ENCODE assay signal across 3 cellular contexts in genomic region chr4:110576696-110577095, GRCh38. TPM values are rescaled to one million over a fixed set of nuclear protein-coding genes. Genes with fewer than 3 reads are reported as not detected.
"Had no signal": no experiment of that assay in that cellular context is flagged by ENCODE, and none has a peak within 500 bp of the region (broad histone marks: within the 10 kb centered on the region; RNA-seq: fewer than 3 reads in every experiment).

No MANE protein-coding gene starts in this region.

RNA-seq across cellular contexts. Expression of gene PITX2, which starts 46.2 kb away (rescaled TPM):
- polyA plus RNA-seq: immature natural killer cell, keratinocyte, lung had no signal
